ENCODE assay signal across 1 cellular context in genomic region chr11:102192349-102193066, GRCh38.
TF ChIP-seq lines count a peak whose summit lies in the region.

No MANE protein-coding gene starts in this region.

TF ChIP-seq in HepG2, 621 proteins besides CTCF, POLR2A, EP300 and RAD21 (continued from another document and continues in another):
- TF ChIP-seq RARG (CRISPR knock-in tag; IDR thresholded peaks at IDR 0.05; ENCODE audit: low read depth) = no peak
- no peak for TF ChIP-seq ZNF468 (CRISPR knock-in tag; IDR thresholded peaks at IDR 0.05)
- peak; percentile 90; the same call in 1 of the 2 replicates for TF ChIP-seq HMG20A (CRISPR knock-in tag; IDR thresholded peaks at IDR 0.05; ENCODE audit: borderline replicate concordance)
- TF ChIP-seq DMTF1 (CRISPR knock-in tag; IDR thresholded peaks at IDR 0.05) = no peak
- no peak for TF ChIP-seq SPEN (CRISPR knock-in tag; IDR thresholded peaks at IDR 0.05; ENCODE audit: low read depth)
- TF ChIP-seq, protein P1, sequence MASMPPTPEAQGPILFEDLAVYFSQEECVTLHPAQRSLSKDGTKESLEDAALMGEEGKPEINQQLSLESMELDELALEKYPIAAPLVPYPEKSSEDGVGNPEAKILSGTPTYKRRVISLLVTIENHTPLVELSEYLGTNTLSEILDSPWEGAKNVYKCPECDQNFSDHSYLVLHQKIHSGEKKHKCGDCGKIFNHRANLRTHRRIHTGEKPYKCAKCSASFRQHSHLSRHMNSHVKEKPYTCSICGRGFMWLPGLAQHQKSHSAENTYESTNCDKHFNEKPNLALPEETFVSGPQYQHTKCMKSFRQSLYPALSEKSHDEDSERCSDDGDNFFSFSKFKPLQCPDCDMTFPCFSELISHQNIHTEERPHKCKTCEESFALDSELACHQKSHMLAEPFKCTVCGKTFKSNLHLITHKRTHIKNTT (CRISPR knock-in tag; IDR thresholded peaks at IDR 0.05) = no peak
- peak; percentile 33; the same call in 1 of the 2 replicates for TF ChIP-seq THAP11 (CRISPR knock-in tag; IDR thresholded peaks at IDR 0.05)
- TF ChIP-seq NFIB (CRISPR knock-in tag; IDR thresholded peaks at IDR 0.05; ENCODE audit: borderline replicate concordance) = no peak
- TF ChIP-seq, protein P2, sequence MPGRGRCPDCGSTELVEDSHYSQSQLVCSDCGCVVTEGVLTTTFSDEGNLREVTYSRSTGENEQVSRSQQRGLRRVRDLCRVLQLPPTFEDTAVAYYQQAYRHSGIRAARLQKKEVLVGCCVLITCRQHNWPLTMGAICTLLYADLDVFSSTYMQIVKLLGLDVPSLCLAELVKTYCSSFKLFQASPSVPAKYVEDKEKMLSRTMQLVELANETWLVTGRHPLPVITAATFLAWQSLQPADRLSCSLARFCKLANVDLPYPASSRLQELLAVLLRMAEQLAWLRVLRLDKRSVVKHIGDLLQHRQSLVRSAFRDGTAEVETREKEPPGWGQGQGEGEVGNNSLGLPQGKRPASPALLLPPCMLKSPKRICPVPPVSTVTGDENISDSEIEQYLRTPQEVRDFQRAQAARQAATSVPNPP (CRISPR knock-in tag; IDR thresholded peaks at IDR 0.05) = no peak
- TF ChIP-seq, protein P3, sequence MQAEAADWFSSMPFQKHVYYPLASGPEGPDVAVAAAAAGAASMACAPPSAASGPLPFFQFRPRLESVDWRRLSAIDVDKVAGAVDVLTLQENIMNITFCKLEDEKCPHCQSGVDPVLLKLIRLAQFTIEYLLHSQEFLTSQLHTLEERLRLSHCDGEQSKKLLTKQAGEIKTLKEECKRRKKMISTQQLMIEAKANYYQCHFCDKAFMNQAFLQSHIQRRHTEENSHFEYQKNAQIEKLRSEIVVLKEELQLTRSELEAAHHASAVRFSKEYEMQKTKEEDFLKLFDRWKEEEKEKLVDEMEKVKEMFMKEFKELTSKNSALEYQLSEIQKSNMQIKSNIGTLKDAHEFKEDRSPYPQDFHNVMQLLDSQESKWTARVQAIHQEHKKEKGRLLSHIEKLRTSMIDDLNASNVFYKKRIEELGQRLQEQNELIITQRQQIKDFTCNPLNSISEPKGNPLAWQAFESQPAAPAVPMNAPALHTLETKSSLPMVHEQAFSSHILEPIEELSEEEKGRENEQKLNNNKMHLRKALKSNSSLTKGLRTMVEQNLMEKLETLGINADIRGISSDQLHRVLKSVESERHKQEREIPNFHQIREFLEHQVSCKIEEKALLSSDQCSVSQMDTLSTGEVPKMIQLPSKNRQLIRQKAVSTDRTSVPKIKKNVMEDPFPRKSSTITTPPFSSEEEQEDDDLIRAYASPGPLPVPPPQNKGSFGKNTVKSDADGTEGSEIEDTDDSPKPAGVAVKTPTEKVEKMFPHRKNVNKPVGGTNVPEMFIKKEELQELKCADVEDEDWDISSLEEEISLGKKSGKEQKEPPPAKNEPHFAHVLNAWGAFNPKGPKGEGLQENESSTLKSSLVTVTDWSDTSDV (CRISPR knock-in tag; IDR thresholded peaks at IDR 0.05) = no peak
- no peak for TF ChIP-seq SUZ12 (IDR thresholded peaks at IDR 0.05; ENCODE audit: low read depth, low read length)
- TF ChIP-seq ZNF430 (CRISPR knock-in tag; IDR thresholded peaks at IDR 0.05) = no peak
- TF ChIP-seq TEAD3 (CRISPR knock-in tag; optimal IDR thresholded peaks at IDR 0.05; ENCODE audit: borderline replicate concordance) = peak; percentile 75
- TF ChIP-seq HMG20B (CRISPR knock-in tag; conservative IDR thresholded peaks at IDR 0.05) = peak; percentile 72; the same call in 1 of the 2 replicates
- TF ChIP-seq, protein P4, sequence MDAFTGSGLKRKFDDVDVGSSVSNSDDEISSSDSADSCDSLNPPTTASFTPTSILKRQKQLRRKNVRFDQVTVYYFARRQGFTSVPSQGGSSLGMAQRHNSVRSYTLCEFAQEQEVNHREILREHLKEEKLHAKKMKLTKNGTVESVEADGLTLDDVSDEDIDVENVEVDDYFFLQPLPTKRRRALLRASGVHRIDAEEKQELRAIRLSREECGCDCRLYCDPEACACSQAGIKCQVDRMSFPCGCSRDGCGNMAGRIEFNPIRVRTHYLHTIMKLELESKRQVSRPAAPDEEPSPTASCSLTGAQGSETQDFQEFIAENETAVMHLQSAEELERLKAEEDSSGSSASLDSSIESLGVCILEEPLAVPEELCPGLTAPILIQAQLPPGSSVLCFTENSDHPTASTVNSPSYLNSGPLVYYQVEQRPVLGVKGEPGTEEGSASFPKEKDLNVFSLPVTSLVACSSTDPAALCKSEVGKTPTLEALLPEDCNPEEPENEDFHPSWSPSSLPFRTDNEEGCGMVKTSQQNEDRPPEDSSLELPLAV (CRISPR knock-in tag; conservative IDR thresholded peaks at IDR 0.05; ENCODE audit: low read depth) = no peak
- no peak for TF ChIP-seq ZNF660 (CRISPR knock-in tag; IDR thresholded peaks at IDR 0.05; ENCODE audit: borderline replicate concordance, low read depth)
- TF ChIP-seq MAX (IDR thresholded peaks at IDR 0.05) = 0 out of 2 replicates have a peak, but pooled peaks have one; percentile 41
- no peak for TF ChIP-seq ZNF354B (CRISPR knock-in tag; IDR thresholded peaks at IDR 0.05)
- TF ChIP-seq NR3C1 (CRISPR knock-in tag; IDR thresholded peaks at IDR 0.05) = no peak
- no peak for TF ChIP-seq ZNF513 (CRISPR knock-in tag; conservative IDR thresholded peaks at IDR 0.05)
- no peak for TF ChIP-seq ZNF782 (CRISPR knock-in tag; IDR thresholded peaks at IDR 0.05; ENCODE audit: borderline replicate concordance)
- TF ChIP-seq PRDM15 (CRISPR knock-in tag; IDR thresholded peaks at IDR 0.05) = no peak
- TF ChIP-seq KLF11 (CRISPR knock-in tag; IDR thresholded peaks at IDR 0.05) = peak; percentile 41; the same call in 1 of the 2 replicates
- TF ChIP-seq TCF7 (IDR thresholded peaks at IDR 0.05; ENCODE audit: low read depth) = peak; percentile 98
- TF ChIP-seq KMT2A (CRISPR knock-in tag; IDR thresholded peaks at IDR 0.05) = peak; percentile 46; the same call in 1 of the 2 replicates
- TF ChIP-seq ARID2 (CRISPR knock-in tag; IDR thresholded peaks at IDR 0.05; ENCODE audit: borderline replicate concordance) = no peak
- no peak for TF ChIP-seq STAT5B (CRISPR knock-in tag; IDR thresholded peaks at IDR 0.05)
- TF ChIP-seq IRF1 (CRISPR knock-in tag; IDR thresholded peaks at IDR 0.05; ENCODE audit: low read depth) = no peak
- TF ChIP-seq CCDC6 (CRISPR knock-in tag; IDR thresholded peaks at IDR 0.05) = peak; percentile 54; the same call in 1 of the 2 replicates
- TF ChIP-seq ZBTB1 (CRISPR knock-in tag; IDR thresholded peaks at IDR 0.05; ENCODE audit: borderline replicate concordance) = no peak
- TF ChIP-seq KMT2B (CRISPR knock-in tag; IDR thresholded peaks at IDR 0.05) = 0 out of 2 replicates have a peak, but pooled peaks have one; percentile 33
- TF ChIP-seq ZNF562 (CRISPR knock-in tag; IDR thresholded peaks at IDR 0.05; ENCODE audit: borderline replicate concordance) = no peak
- TF ChIP-seq HOXA5 (CRISPR knock-in tag; IDR thresholded peaks at IDR 0.05) = no peak
- no peak for TF ChIP-seq GPN1 (CRISPR knock-in tag; IDR thresholded peaks at IDR 0.05; ENCODE audit: borderline replicate concordance)
- TF ChIP-seq KDM4B (CRISPR knock-in tag; IDR thresholded peaks at IDR 0.05) = 0 out of 2 replicates have a peak, but pooled peaks have one; percentile 30
- no peak for TF ChIP-seq BRCA1 (CRISPR knock-in tag; IDR thresholded peaks at IDR 0.05)
- TF ChIP-seq ZNF460 (CRISPR knock-in tag; IDR thresholded peaks at IDR 0.05; ENCODE audit: borderline replicate concordance) = no peak
- no peak for TF ChIP-seq SSRP1 (CRISPR knock-in tag; IDR thresholded peaks at IDR 0.05)
- TF ChIP-seq NRL (CRISPR knock-in tag; IDR thresholded peaks at IDR 0.05; ENCODE audit: borderline replicate concordance) = no peak
- TF ChIP-seq MEIS1 (CRISPR knock-in tag; IDR thresholded peaks at IDR 0.05; ENCODE audit: borderline replicate concordance) = no peak
- TF ChIP-seq ZNF672 (CRISPR knock-in tag; IDR thresholded peaks at IDR 0.05) = no peak
- no peak for TF ChIP-seq BHLHE40 (IDR thresholded peaks at IDR 0.05; ENCODE audit: low read length)
- TF ChIP-seq ZEB1 (IDR thresholded peaks at IDR 0.05; ENCODE audit: insufficient replicate concordance, low read depth) = no peak
- TF ChIP-seq MED8 (CRISPR knock-in tag; IDR thresholded peaks at IDR 0.05; ENCODE audit: insufficient replicate concordance) = peak; percentile 95
- no peak for TF ChIP-seq ZNF350 (CRISPR knock-in tag; IDR thresholded peaks at IDR 0.05; ENCODE audit: borderline replicate concordance, low read depth)
- 0 out of 2 replicates have a peak, but pooled peaks have one; percentile 28 for TF ChIP-seq ZNF841 (CRISPR knock-in tag; IDR thresholded peaks at IDR 0.05; ENCODE audit: borderline replicate concordance)
- peak; percentile 70; the same call in 1 of the 2 replicates for TF ChIP-seq ETV5 (CRISPR knock-in tag; IDR thresholded peaks at IDR 0.05; ENCODE audit: borderline replicate concordance)
- TF ChIP-seq MATR3 (CRISPR knock-in tag; IDR thresholded peaks at IDR 0.05) = no peak
- TF ChIP-seq ZNF333 (CRISPR knock-in tag; IDR thresholded peaks at IDR 0.05; ENCODE audit: borderline replicate concordance) = no peak
- no peak for TF ChIP-seq E2F5 (CRISPR knock-in tag; conservative IDR thresholded peaks at IDR 0.05)
- TF ChIP-seq PHF8 (CRISPR knock-in tag; IDR thresholded peaks at IDR 0.05) = no peak
- no peak for TF ChIP-seq ZNF7 (CRISPR knock-in tag; IDR thresholded peaks at IDR 0.05)
- no peak for TF ChIP-seq ZNF781 (CRISPR knock-in tag; IDR thresholded peaks at IDR 0.05; ENCODE audit: borderline replicate concordance, not compliant biosample characterization)
- no peak for TF ChIP-seq ARHGAP35 (CRISPR knock-in tag; IDR thresholded peaks at IDR 0.05; ENCODE audit: borderline replicate concordance)
- TF ChIP-seq GABPB1 (CRISPR knock-in tag; IDR thresholded peaks at IDR 0.05) = no peak
- TF ChIP-seq SNAI1 (CRISPR knock-in tag; IDR thresholded peaks at IDR 0.05; ENCODE audit: borderline replicate concordance) = no peak
- TF ChIP-seq PRPF4 (IDR thresholded peaks at IDR 0.05; ENCODE audit: low read depth, low read length, poor library complexity, severe bottlenecking) = no peak
- no peak for TF ChIP-seq ELF1 (CRISPR knock-in tag; IDR thresholded peaks at IDR 0.05)
